9 cellular contexts compared by ENCODE assay signal in the genomic region with DNA sequence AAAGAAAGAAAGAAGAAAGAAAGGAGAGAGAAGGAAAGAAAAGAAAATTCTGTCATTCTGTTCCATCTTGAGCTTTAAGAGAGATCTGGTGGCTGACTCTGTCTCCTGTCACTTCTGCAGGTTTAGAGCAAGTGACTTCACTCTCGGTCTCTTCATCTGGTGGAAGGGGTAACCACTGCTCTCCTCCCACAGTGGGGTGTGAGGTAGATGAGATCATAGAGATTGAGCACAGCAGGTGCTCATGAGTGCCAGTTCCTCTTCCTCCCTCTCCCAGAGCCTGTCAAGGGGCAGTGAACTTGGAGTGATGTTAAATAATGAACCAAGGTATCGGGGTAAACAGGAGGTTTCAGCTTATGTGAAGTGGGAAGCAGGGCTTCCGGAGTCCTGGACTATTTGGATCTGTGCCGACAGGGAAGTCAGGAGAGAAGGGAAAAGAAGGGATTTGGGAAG. TPM values are rescaled to one million over a fixed set of nuclear protein-coding genes. Genes with fewer than 3 reads are reported as not detected.
A peak's percentile ranks its signal among the peaks of the same experiment; 100 is the strongest.
DNase-seq lines count a peak whose midpoint lies in the region; ATAC-seq and TF ChIP-seq lines count a peak whose summit lies in the region.
"Had no signal": no experiment of that assay in that cellular context is flagged by ENCODE, and none has a peak within 500 bp of the region (broad histone marks: within the 10 kb centered on the region; RNA-seq: fewer than 3 reads in every experiment).

No MANE protein-coding gene starts in this region.

- no peaks in the 10 kb centered on the region for H3K9me3 Mint-ChIP-seq in T-helper 2 cell treated with Interferon-gamma antibody and Interleukin-4, amounts not matched to agents 5 μg/mL and 100 μg/mL, for 36 hours
- no peaks in the 10 kb centered on the region for H3K9me3 Mint-ChIP-seq in stimulated activated naive B cell treated with anti-CD40 and anti-IgM and Interleukin-4, amounts not matched to agents 10 μg/mL and 1 μg/mL and 100 μg/mL, for 72 hours

- peak overlapping the region; percentile 71 for H3K27ac Mint-ChIP-seq in T-helper 2 cell treated with Interferon-gamma antibody and Interleukin-4, amounts not matched to agents 5 μg/mL and 100 μg/mL, for 36 hours
- H3K27ac Mint-ChIP-seq in stimulated activated naive B cell treated with anti-CD40 and anti-IgM and Interleukin-4, amounts not matched to agents 10 μg/mL and 1 μg/mL and 100 μg/mL, for 72 hours: peak overlapping the region; percentile 60

- H3K36me3 ChIP-seq in Karpas-422 (ENCODE audit: insufficient read depth, low read length): no peaks in the 10 kb centered on the region
- H3K36me3 ChIP-seq in effector memory CD4-positive, alpha-beta T cell (ENCODE audit: control insufficient read depth, insufficient read depth, low read length): no peaks in the 10 kb centered on the region
- H3K36me3 ChIP-seq in gastroesophageal sphincter: peaks cover 0 to 4% of the 10 kb centered on the region in 2 donors

- peak; percentile 84 for ATAC-seq in GM21423 (IDR thresholded peaks at IDR 0.05; ENCODE audit: unreplicated experiment)
- ATAC-seq in stimulated activated naive B cell treated with anti-CD40 and anti-IgM and Interleukin-4, amounts not matched to agents 10 μg/mL and 1 μg/mL and 100 μg/mL, for 72 hours (replicated peaks): peak; percentile 97
- no peak for ATAC-seq in gastroesophageal sphincter

- H3K9me3 ChIP-seq in Karpas-422 (ENCODE audit: low read length) (no peaks in the 10 kb centered on the region), gastroesophageal sphincter (no peaks in the 10 kb centered on the region)
- H3K9me3 ChIP-seq in effector memory CD4-positive, alpha-beta T cell (ENCODE audit: control insufficient read depth, low read length): no peaks in the 10 kb centered on the region

- H3K9me2 ChIP-seq in Karpas-422 (replicated peaks; ENCODE audit: insufficient read depth, low read length): no peaks in the 10 kb centered on the region

- TF ChIP-seq CTCF in gastroesophageal sphincter (IDR thresholded peaks at IDR 0.05): no peak

- no peak overlapping the region for H3K4me3 ChIP-seq in Karpas-422 (ENCODE audit: low read length)
- no peak overlapping the region for H3K4me3 ChIP-seq in effector memory CD4-positive, alpha-beta T cell (ENCODE audit: insufficient read depth, low read depth, low read length, poor library complexity, severe bottlenecking)
- no peak overlapping the region for H3K4me3 ChIP-seq in gastroesophageal sphincter

- no peaks in the 10 kb centered on the region for H3K36me3 Mint-ChIP-seq in T-helper 2 cell treated with Interferon-gamma antibody and Interleukin-4, amounts not matched to agents 5 μg/mL and 100 μg/mL, for 36 hours (ENCODE audit: low read depth)
- H3K36me3 Mint-ChIP-seq in stimulated activated naive B cell treated with anti-CD40 and anti-IgM and Interleukin-4, amounts not matched to agents 10 μg/mL and 1 μg/mL and 100 μg/mL, for 72 hours: no peaks in the 10 kb centered on the region

- no peak for TF ChIP-seq EP300 in gastroesophageal sphincter (IDR thresholded peaks at IDR 0.05)

- H3K4me1 ChIP-seq in Karpas-422 (ENCODE audit: low read length) (0 out of 2 replicates have a peak, but pooled peaks cover 3% of the 10 kb centered on the region), gastroesophageal sphincter (peaks cover 0 to 8% (median 0%) of the 10 kb centered on the region in 3 donors)
- peaks cover 15% of the 10 kb centered on the region for H3K4me1 ChIP-seq in effector memory CD4-positive, alpha-beta T cell (ENCODE audit: control insufficient read depth, insufficient read depth, low read length, poor library complexity, severe bottlenecking)

- H3K79me2 ChIP-seq in Karpas-422 (ENCODE audit: low read length): no peaks in the 10 kb centered on the region

- H3K27ac ChIP-seq in Karpas-422 (ENCODE audit: low read length) (no peak overlapping the region), gastroesophageal sphincter (no peak overlapping the region)
- no peak overlapping the region for H3K27ac ChIP-seq in effector memory CD4-positive, alpha-beta T cell (ENCODE audit: insufficient read depth, low read length, poor library complexity, severe bottlenecking)

- no peak overlapping the region for H3K4me2 ChIP-seq in Karpas-422 (ENCODE audit: low read depth, low read length, poor library complexity, severe bottlenecking)

- DNase-seq in COLO668 (lab: John Stamatoyannopoulos, UW; ENCODE audit: unreplicated experiment) (peak; percentile 88), Karpas-422 (peak; percentile 58), islet precursor cell (no peak)
- peak; percentile 62 for DNase-seq in T-helper 2 cell treated with Interferon-gamma antibody and Interleukin-4, amounts not matched to agents 5 μg/mL and 100 μg/mL, for 36 hours (ENCODE audit: low spot score)
- DNase-seq in effector memory CD4-positive, alpha-beta T cell: peak; percentile 16 to 32 (median 27)
- DNase-seq in stimulated activated naive B cell treated with anti-CD40 and anti-IgM and Interleukin-4, amounts not matched to agents 10 μg/mL and 1 μg/mL and 100 μg/mL, for 72 hours: peak; percentile 63

- H3K4me1 Mint-ChIP-seq in T-helper 2 cell treated with Interferon-gamma antibody and Interleukin-4, amounts not matched to agents 5 μg/mL and 100 μg/mL, for 36 hours (ENCODE audit: low read depth): peaks cover 26% of the 10 kb centered on the region
- H3K4me1 Mint-ChIP-seq in stimulated activated naive B cell treated with anti-CD40 and anti-IgM and Interleukin-4, amounts not matched to agents 10 μg/mL and 1 μg/mL and 100 μg/mL, for 72 hours: peaks cover 20 to 33% of the 10 kb centered on the region in 2 donors

- H4K20me1 ChIP-seq in Karpas-422 (ENCODE audit: insufficient read depth, low read depth, low read length): no peaks in the 10 kb centered on the region

- peaks cover 2% of the 10 kb centered on the region for H3K27me3 Mint-ChIP-seq in T-helper 2 cell treated with Interferon-gamma antibody and Interleukin-4, amounts not matched to agents 5 μg/mL and 100 μg/mL, for 36 hours (ENCODE audit: low read depth)
- H3K27me3 Mint-ChIP-seq in stimulated activated naive B cell treated with anti-CD40 and anti-IgM and Interleukin-4, amounts not matched to agents 10 μg/mL and 1 μg/mL and 100 μg/mL, for 72 hours: peaks cover 20 to 41% of the 10 kb centered on the region in 2 donors

- no peak overlapping the region for H2AFZ ChIP-seq in Karpas-422 (ENCODE audit: low read length)

- WGBS in gastroesophageal sphincter (ENCODE audit: low coverage in 1 of 2), 2 donors: 20 to 42% methylated on average over 1 to 3 of the region's 4 CpGs

- H3K4me3 Mint-ChIP-seq in T-helper 2 cell treated with Interferon-gamma antibody and Interleukin-4, amounts not matched to agents 5 μg/mL and 100 μg/mL, for 36 hours: peak overlapping the region; percentile 33
- no peak overlapping the region for H3K4me3 Mint-ChIP-seq in stimulated activated naive B cell treated with anti-CD40 and anti-IgM and Interleukin-4, amounts not matched to agents 10 μg/mL and 1 μg/mL and 100 μg/mL, for 72 hours

- TF ChIP-seq POLR2A in gastroesophageal sphincter (IDR thresholded peaks at IDR 0.05): no peak

- H3K9ac ChIP-seq in Karpas-422 (ENCODE audit: low read length): no peak overlapping the region

- H3K27me3 ChIP-seq in Karpas-422 (ENCODE audit: low read length) (no peaks in the 10 kb centered on the region), gastroesophageal sphincter (peaks cover 46% of the 10 kb centered on the region)
- H3K27me3 ChIP-seq in effector memory CD4-positive, alpha-beta T cell (replicated peaks; ENCODE audit: control insufficient read depth, insufficient read depth, low read length, poor library complexity, severe bottlenecking): no peaks in the 10 kb centered on the region

RNA-seq across cellular contexts. Expression of a gene that starts 47.7 kb away (rescaled TPM):
- not detected in 2 replicates for total RNA-seq in Karpas-422 (2014; rRNA removed; shearing (Covaris generic); ENCODE audit: low replicate concordance)
- 1 to 10 TPM in 1 of 4 donors, under 1 TPM in 2, not detected in 1; 0.47 to 1.0 (median 0.54) TPM for total RNA-seq in gastroesophageal sphincter
- total RNA-seq: skeletal muscle tissue had no signal
